In the genomic region with DNA sequence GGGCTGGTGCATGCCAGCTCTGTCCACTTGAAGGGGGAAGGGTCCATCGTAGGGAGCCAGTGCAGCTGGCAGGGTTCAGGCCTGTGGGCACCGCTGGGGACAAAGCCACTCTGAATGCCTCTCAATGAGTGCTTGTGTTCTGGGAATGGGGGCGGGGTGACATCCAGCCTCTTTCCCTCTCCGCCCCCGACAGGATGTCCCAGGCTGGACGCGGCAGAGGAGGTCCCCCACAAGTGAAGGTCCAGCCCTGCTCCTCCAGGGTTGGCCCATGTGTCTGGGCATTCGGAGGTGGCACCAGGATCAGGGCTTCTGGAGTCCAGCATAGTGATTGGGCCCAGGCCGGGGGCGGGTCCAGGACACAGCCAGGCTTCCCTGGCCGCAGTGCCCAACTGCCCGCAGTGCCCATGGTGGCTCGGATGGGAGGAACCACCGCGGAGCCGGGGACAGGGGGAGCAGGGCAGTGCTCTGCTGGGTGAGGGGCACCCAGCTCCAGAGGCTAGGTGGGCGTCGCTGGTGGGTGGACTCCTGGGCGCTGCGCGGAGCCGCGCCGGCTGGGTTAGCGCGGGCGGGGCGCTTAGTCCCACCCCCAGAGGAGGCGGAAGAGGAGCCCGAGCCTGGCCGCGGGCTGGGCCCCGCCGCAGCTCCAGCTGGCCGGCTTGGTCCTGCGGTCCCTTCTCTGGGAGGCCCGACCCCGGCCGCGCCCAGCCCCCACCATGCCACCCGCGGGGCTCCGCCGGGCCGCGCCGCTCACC, we compare ENCODE assay signal across 8 cellular contexts. TPM values are rescaled to one million over a fixed set of nuclear protein-coding genes. Genes with fewer than 3 reads are reported as not detected.
DNase-seq lines count a peak whose midpoint lies in the region; ATAC-seq and TF ChIP-seq lines count a peak whose summit lies in the region.

A gene with protein sequence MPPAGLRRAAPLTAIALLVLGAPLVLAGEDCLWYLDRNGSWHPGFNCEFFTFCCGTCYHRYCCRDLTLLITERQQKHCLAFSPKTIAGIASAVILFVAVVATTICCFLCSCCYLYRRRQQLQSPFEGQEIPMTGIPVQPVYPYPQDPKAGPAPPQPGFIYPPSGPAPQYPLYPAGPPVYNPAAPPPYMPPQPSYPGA (plus strand): TSS at position 617 of the 752 bp plus-strand sequence. CDS start 97 bp downstream, at position 714.

- H3K4me1 Mint-ChIP-seq in Calu3 (ENCODE audit: low read depth, unreplicated experiment) (peaks cover 17% of the 10 kb centered on the region), nephron progenitor cell (peaks cover 50% of the 10 kb centered on the region)
- H3K4me1 Mint-ChIP-seq in activated naive CD8-positive, alpha-beta T cell treated with anti-CD3 and anti-CD28 coated beads, Interleukin-2, amount 10 ng/mL, durations not matched to agents 7 days and 5 days = peaks cover 2% of the 10 kb centered on the region

- H3K27me3 Mint-ChIP-seq in Calu3 (ENCODE audit: unreplicated experiment) (peaks cover 14% of the 10 kb centered on the region), nephron progenitor cell (ENCODE audit: low read depth, poor library complexity) (peaks cover 23% of the 10 kb centered on the region)
- peaks cover 44% of the 10 kb centered on the region for H3K27me3 Mint-ChIP-seq in activated naive CD8-positive, alpha-beta T cell treated with anti-CD3 and anti-CD28 coated beads, Interleukin-2, amount 10 ng/mL, durations not matched to agents 7 days and 5 days

- CTCF ChIA-PET in Calu3 (lab: Charles Lee) = no interaction called here

- H3K9me3 Mint-ChIP-seq in Calu3 (ENCODE audit: low read depth, unreplicated experiment) (no peaks in the 10 kb centered on the region), nephron progenitor cell (no peaks in the 10 kb centered on the region)
- no peaks in the 10 kb centered on the region for H3K9me3 Mint-ChIP-seq in activated naive CD8-positive, alpha-beta T cell treated with anti-CD3 and anti-CD28 coated beads, Interleukin-2, amount 10 ng/mL, durations not matched to agents 7 days and 5 days

- TF ChIP-seq CTCF in Calu3 (IDR thresholded peaks at IDR 0.05; ENCODE audit: unreplicated experiment) = no peak
- TF ChIP-seq CTCF in nephron progenitor cell (IDR thresholded peaks at IDR 0.05) = no peak

- H3K4me3 Mint-ChIP-seq in Calu3 (ENCODE audit: low read depth, unreplicated experiment) (peak within 1 kb of the TSS; percentile 89), nephron progenitor cell (peak within 1 kb of the TSS; percentile 86)
- peak within 1 kb of the TSS; percentile 41 for H3K4me3 Mint-ChIP-seq in activated naive CD8-positive, alpha-beta T cell treated with anti-CD3 and anti-CD28 coated beads, Interleukin-2, amount 10 ng/mL, durations not matched to agents 7 days and 5 days

- H3K9me3 ChIP-seq in MG63 = no peaks in the 10 kb centered on the region

- peak within 1 kb of the TSS; percentile 40 for H3K27ac Mint-ChIP-seq in Calu3 (ENCODE audit: unreplicated experiment)
- H3K27ac Mint-ChIP-seq in activated naive CD8-positive, alpha-beta T cell treated with anti-CD3 and anti-CD28 coated beads, Interleukin-2, amount 10 ng/mL, durations not matched to agents 7 days and 5 days = no peak within 1 kb of the TSS
- no peak within 1 kb of the TSS for H3K27ac Mint-ChIP-seq in nephron progenitor cell

- peak; percentile 60 for ATAC-seq in activated naive CD8-positive, alpha-beta T cell treated with anti-CD3 and anti-CD28 coated beads, Interleukin-2, amount 10 ng/mL, durations not matched to agents 7 days and 5 days (ENCODE audit: low read depth)
- no peak for ATAC-seq in GM21390 (IDR thresholded peaks at IDR 0.05; ENCODE audit: unreplicated experiment)
- ATAC-seq in GM19023 (IDR thresholded peaks at IDR 0.05; ENCODE audit: unreplicated experiment) = no peak

- H3K27me3 ChIP-seq in MG63 = no peaks in the 10 kb centered on the region

- peaks cover 24% of the 10 kb centered on the region for H3K36me3 Mint-ChIP-seq in Calu3 (ENCODE audit: insufficient read depth, unreplicated experiment)
- no peaks in the 10 kb centered on the region for H3K36me3 Mint-ChIP-seq in activated naive CD8-positive, alpha-beta T cell treated with anti-CD3 and anti-CD28 coated beads, Interleukin-2, amount 10 ng/mL, durations not matched to agents 7 days and 5 days
- no peaks in the 10 kb centered on the region for H3K36me3 Mint-ChIP-seq in nephron progenitor cell (ENCODE audit: low read depth)

- peak within 1 kb of the TSS; percentile 64 for H3K4me3 ChIP-seq in MG63

- 0 out of 2 replicates have a peak, but pooled peaks cover 3% of the 10 kb centered on the region for H3K36me3 ChIP-seq in MG63

- no TSS peak for BruUV-seq in Calu3 (replicated peaks; lab: Mats Ljungman, UMichigan)

- intact Hi-C loops in Calu3 (cut with micrococcal nuclease; ENCODE audit: unreplicated experiment) = no loop called here

- POLR2A ChIA-PET in activated naive CD8-positive, alpha-beta T cell treated with anti-CD3 and anti-CD28 coated beads, Interleukin-2, amount 10 ng/mL, durations not matched to agents 7 days and 5 days (lab: Charles Lee) = interaction anchor here (1.5 kb wide), 1 partner anchor 14 kb away, joined by 3 read pairs; no protein-coding TSS in a partner anchor

- DNase-seq in Calu3 = peak; percentile 85
- peak; percentile 85 for DNase-seq in MG63
- DNase-seq in activated naive CD8-positive, alpha-beta T cell treated with anti-CD3 and anti-CD28 coated beads, Interleukin-2, amount 10 ng/mL, durations not matched to agents 7 days and 5 days = peak; percentile 57
- DNase-seq in glomerular visceral epithelial cell (ENCODE audit: extremely low spot score) = peak; percentile 88
- peak; percentile 56 for DNase-seq in nephron progenitor cell
- no peak for DNase-seq in NCI-H187 treated with DMSO at 0.1 percent for 48 hours (lab: John Stamatoyannopoulos, UW)

RNA-seq across cellular contexts. Expression of the gene that starts here (rescaled TPM):
- 9.9 and 13.7 TPM in 2 replicates for total RNA-seq in Calu3 (2022)
- total RNA-seq in MG63 (2014; rRNA removed; shearing (Covaris generic); ENCODE audit: low replicate concordance) = 13.6 and 28.8 TPM in 2 replicates
- under 1 TPM in 1 of 2 experiments, not detected in 1; 0.23 TPM for total RNA-seq in activated naive CD8-positive, alpha-beta T cell treated with anti-CD3 and anti-CD28 coated beads, Interleukin-2, amount 10 ng/mL, durations not matched to agents 7 days and 5 days

Comparison
In these comparisons a context has a peak if more than half of its experiments do, and no peak if none do; other contexts are left out.
1. Peak in DNase-seq and ATAC-seq in activated naive CD8-positive, alpha-beta T cell treated with anti-CD3 and anti-CD28 coated beads, Interleukin-2, amount 10 ng/mL, durations not matched to agents 7 days and 5 days; RNA of the gene not detected or under 1 TPM.